15 cellular contexts compared by ENCODE assay signal in genomic region chr2:53631313-53632125, GRCh38.
A peak's percentile ranks its signal among the peaks of the same experiment; 100 is the strongest.
DNase-seq lines count a peak whose midpoint lies in the region; ATAC-seq and TF ChIP-seq lines count a peak whose summit lies in the region.
"Had no signal": no experiment of that assay in that cellular context is flagged by ENCODE, and none has a peak within 500 bp of the region (broad histone marks: within the 10 kb centered on the region; RNA-seq: fewer than 3 reads in every experiment).

No MANE protein-coding gene starts in this region.

- peak; percentile 84 for ATAC-seq in activated CD8-positive, alpha-beta T cell treated with anti-CD3 and anti-CD28 coated beads for 36 hours
- no peak for ATAC-seq in activated CD8-positive, alpha-beta T cell treated with anti-CD3 and anti-CD28 coated beads, Interleukin-2, amount 10 ng/mL, durations not matched to agents 7 days and 5 days
- ATAC-seq in HG03280 (IDR thresholded peaks at IDR 0.05; ENCODE audit: unreplicated experiment) = peak; percentile 70
- peak; percentile 87 for ATAC-seq in activated T-helper 17 cell treated with anti-CD3 and anti-CD28 coated beads, Interleukin-2, amount 50 U/mL, for 72 hours (replicated peaks)
- ATAC-seq in natural killer cell treated with Interleukin-12 subunit alpha and Interleukin-12 subunit beta and Interleukin-15 and Interleukin-18, amount 100 ng/mL, for 72 hours = no peak
- ATAC-seq: activated CD4-positive, CD25-positive, alpha-beta regulatory T cell treated with anti-CD3 and anti-CD28 coated beads, Interleukin-2, amount 50 U/mL, for 24 hours had no signal

- H3K27me3 Mint-ChIP-seq in activated CD8-positive, alpha-beta T cell treated with anti-CD3 and anti-CD28 coated beads for 36 hours = no peaks in the 10 kb centered on the region
- H3K27me3 Mint-ChIP-seq in activated CD8-positive, alpha-beta T cell treated with anti-CD3 and anti-CD28 coated beads, Interleukin-2, amount 10 ng/mL, durations not matched to agents 7 days and 5 days (ENCODE audit: low read depth) = no peaks in the 10 kb centered on the region
- no peaks in the 10 kb centered on the region for H3K27me3 Mint-ChIP-seq in activated T-helper 17 cell treated with anti-CD3 and anti-CD28 coated beads, Interleukin-2, amount 50 U/mL, for 72 hours
- H3K27me3 Mint-ChIP-seq in natural killer cell treated with Interleukin-12 subunit alpha and Interleukin-12 subunit beta and Interleukin-15 and Interleukin-18, amount 100 ng/mL, for 72 hours = no peaks in the 10 kb centered on the region

- intact Hi-C loops in activated CD8-positive, alpha-beta T cell treated with anti-CD3 and anti-CD28 coated beads for 36 hours (cut with micrococcal nuclease) = no loop called here

- H3K4me3 Mint-ChIP-seq in activated CD8-positive, alpha-beta T cell treated with anti-CD3 and anti-CD28 coated beads for 36 hours = no peak overlapping the region
- no peak overlapping the region for H3K4me3 Mint-ChIP-seq in activated CD8-positive, alpha-beta T cell treated with anti-CD3 and anti-CD28 coated beads, Interleukin-2, amount 10 ng/mL, durations not matched to agents 7 days and 5 days
- peak overlapping the region; percentile 5 for H3K4me3 Mint-ChIP-seq in activated T-helper 17 cell treated with anti-CD3 and anti-CD28 coated beads, Interleukin-2, amount 50 U/mL, for 72 hours
- H3K4me3 Mint-ChIP-seq in natural killer cell treated with Interleukin-12 subunit alpha and Interleukin-12 subunit beta and Interleukin-15 and Interleukin-18, amount 100 ng/mL, for 72 hours = no peak overlapping the region
- H3K4me3 Mint-ChIP-seq: H9 had no signal

- POLR2A ChIA-PET in activated CD8-positive, alpha-beta T cell treated with anti-CD3 and anti-CD28 coated beads for 36 hours (lab: Charles Lee) = interaction anchor here (0.6 kb wide), 1 partner anchor 10 kb away, joined by 3 read pairs; no protein-coding TSS in a partner anchor
- POLR2A ChIA-PET in activated CD8-positive, alpha-beta T cell treated with anti-CD3 and anti-CD28 coated beads, Interleukin-2, amount 10 ng/mL, durations not matched to agents 7 days and 5 days (lab: Charles Lee) = no interaction called here

- TF ChIP-seq CTCF in activated CD8-positive, alpha-beta T cell treated with anti-CD3 and anti-CD28 coated beads for 36 hours (IDR thresholded peaks at IDR 0.05) = no peak

- no peaks in the 10 kb centered on the region for H3K9me3 Mint-ChIP-seq in activated CD8-positive, alpha-beta T cell treated with anti-CD3 and anti-CD28 coated beads for 36 hours
- H3K9me3 Mint-ChIP-seq in activated CD8-positive, alpha-beta T cell treated with anti-CD3 and anti-CD28 coated beads, Interleukin-2, amount 10 ng/mL, durations not matched to agents 7 days and 5 days (ENCODE audit: insufficient read depth) = no peaks in the 10 kb centered on the region
- peaks cover 7% of the 10 kb centered on the region for H3K9me3 Mint-ChIP-seq in activated T-helper 17 cell treated with anti-CD3 and anti-CD28 coated beads, Interleukin-2, amount 50 U/mL, for 72 hours
- H3K9me3 Mint-ChIP-seq in natural killer cell treated with Interleukin-12 subunit alpha and Interleukin-12 subunit beta and Interleukin-15 and Interleukin-18, amount 100 ng/mL, for 72 hours = no peaks in the 10 kb centered on the region
- H3K9me3 Mint-ChIP-seq: H9 had no signal

- H3K27ac Mint-ChIP-seq in activated CD8-positive, alpha-beta T cell treated with anti-CD3 and anti-CD28 coated beads for 36 hours = no peak overlapping the region
- H3K27ac Mint-ChIP-seq in activated CD8-positive, alpha-beta T cell treated with anti-CD3 and anti-CD28 coated beads, Interleukin-2, amount 10 ng/mL, durations not matched to agents 7 days and 5 days = no peak overlapping the region
- H3K27ac Mint-ChIP-seq in activated T-helper 17 cell treated with anti-CD3 and anti-CD28 coated beads, Interleukin-2, amount 50 U/mL, for 72 hours = peak overlapping the region; percentile 52
- H3K27ac Mint-ChIP-seq in natural killer cell treated with Interleukin-12 subunit alpha and Interleukin-12 subunit beta and Interleukin-15 and Interleukin-18, amount 100 ng/mL, for 72 hours = no peak overlapping the region
- H3K27ac Mint-ChIP-seq: H9 had no signal

- H3K36me3 Mint-ChIP-seq in activated CD8-positive, alpha-beta T cell treated with anti-CD3 and anti-CD28 coated beads for 36 hours (ENCODE audit: low read depth) = no peaks in the 10 kb centered on the region
- H3K36me3 Mint-ChIP-seq in activated CD8-positive, alpha-beta T cell treated with anti-CD3 and anti-CD28 coated beads, Interleukin-2, amount 10 ng/mL, durations not matched to agents 7 days and 5 days (ENCODE audit: low read depth) = no peaks in the 10 kb centered on the region
- no peaks in the 10 kb centered on the region for H3K36me3 Mint-ChIP-seq in activated T-helper 17 cell treated with anti-CD3 and anti-CD28 coated beads, Interleukin-2, amount 50 U/mL, for 72 hours (ENCODE audit: low read depth)
- H3K36me3 Mint-ChIP-seq in natural killer cell treated with Interleukin-12 subunit alpha and Interleukin-12 subunit beta and Interleukin-15 and Interleukin-18, amount 100 ng/mL, for 72 hours = no peaks in the 10 kb centered on the region

- H3K4me1 Mint-ChIP-seq in activated CD8-positive, alpha-beta T cell treated with anti-CD3 and anti-CD28 coated beads for 36 hours (ENCODE audit: low read depth) = peaks cover 14% of the 10 kb centered on the region
- H3K4me1 Mint-ChIP-seq in activated CD8-positive, alpha-beta T cell treated with anti-CD3 and anti-CD28 coated beads, Interleukin-2, amount 10 ng/mL, durations not matched to agents 7 days and 5 days (ENCODE audit: low read depth) = no peaks in the 10 kb centered on the region
- H3K4me1 Mint-ChIP-seq in activated T-helper 17 cell treated with anti-CD3 and anti-CD28 coated beads, Interleukin-2, amount 50 U/mL, for 72 hours = peaks cover 9% of the 10 kb centered on the region
- no peaks in the 10 kb centered on the region for H3K4me1 Mint-ChIP-seq in natural killer cell treated with Interleukin-12 subunit alpha and Interleukin-12 subunit beta and Interleukin-15 and Interleukin-18, amount 100 ng/mL, for 72 hours (ENCODE audit: low read depth in 2 of 2)

- CTCF ChIA-PET in activated CD8-positive, alpha-beta T cell treated with anti-CD3 and anti-CD28 coated beads for 36 hours (lab: Charles Lee) = interaction anchor here (1.2 kb wide), 1 partner anchor 46 kb away, joined by 3 read pairs; no protein-coding TSS in a partner anchor
- CTCF ChIA-PET in activated CD8-positive, alpha-beta T cell treated with anti-CD3 and anti-CD28 coated beads, Interleukin-2, amount 10 ng/mL, durations not matched to agents 7 days and 5 days (lab: Charles Lee) = no interaction called here

- peak; percentile 14 for DNase-seq in activated CD8-positive, alpha-beta T cell treated with anti-CD3 and anti-CD28 coated beads for 36 hours
- no peak for DNase-seq in activated CD8-positive, alpha-beta T cell treated with anti-CD3 and anti-CD28 coated beads, Interleukin-2, amount 10 ng/mL, durations not matched to agents 7 days and 5 days
- DNase-seq in HT-29 (ENCODE audit: low spot score) (no peak), NCI-H1417 (lab: John Stamatoyannopoulos, UW) (no peak)
- DNase-seq in natural killer cell treated with Interleukin-12 subunit alpha and Interleukin-12 subunit beta and Interleukin-15 and Interleukin-18, amount 100 ng/mL, for 72 hours (ENCODE audit: low spot score) = no peak
- DNase-seq in central memory CD4-positive, alpha-beta T cell = no peak
- DNase-seq: activated naive CD4-positive, alpha-beta T cell treated with Interleukin-2 at 50 U/mL for 16 hours; H9; Kasumi-1; NCI-H146; NCI-H510A; tibial artery had no signal

Comparison
In these comparisons a context has a peak if more than half of its experiments do, and no peak if none do; other contexts are left out.
1. ATAC-seq: peak in activated CD8-positive, alpha-beta T cell treated with anti-CD3 and anti-CD28 coated beads for 36 hours (single experiment), HG03280 (single experiment) and activated T-helper 17 cell treated with anti-CD3 and anti-CD28 coated beads, Interleukin-2, amount 50 U/mL, for 72 hours (single experiment); none in activated CD8-positive, alpha-beta T cell treated with anti-CD3 and anti-CD28 coated beads, Interleukin-2, amount 10 ng/mL, durations not matched to agents 7 days and 5 days (single experiment) and natural killer cell treated with Interleukin-12 subunit alpha and Interleukin-12 subunit beta and Interleukin-15 and Interleukin-18, amount 100 ng/mL, for 72 hours (0 of 2).